ENCODE assay signal across 8 cellular contexts in the genomic region with DNA sequence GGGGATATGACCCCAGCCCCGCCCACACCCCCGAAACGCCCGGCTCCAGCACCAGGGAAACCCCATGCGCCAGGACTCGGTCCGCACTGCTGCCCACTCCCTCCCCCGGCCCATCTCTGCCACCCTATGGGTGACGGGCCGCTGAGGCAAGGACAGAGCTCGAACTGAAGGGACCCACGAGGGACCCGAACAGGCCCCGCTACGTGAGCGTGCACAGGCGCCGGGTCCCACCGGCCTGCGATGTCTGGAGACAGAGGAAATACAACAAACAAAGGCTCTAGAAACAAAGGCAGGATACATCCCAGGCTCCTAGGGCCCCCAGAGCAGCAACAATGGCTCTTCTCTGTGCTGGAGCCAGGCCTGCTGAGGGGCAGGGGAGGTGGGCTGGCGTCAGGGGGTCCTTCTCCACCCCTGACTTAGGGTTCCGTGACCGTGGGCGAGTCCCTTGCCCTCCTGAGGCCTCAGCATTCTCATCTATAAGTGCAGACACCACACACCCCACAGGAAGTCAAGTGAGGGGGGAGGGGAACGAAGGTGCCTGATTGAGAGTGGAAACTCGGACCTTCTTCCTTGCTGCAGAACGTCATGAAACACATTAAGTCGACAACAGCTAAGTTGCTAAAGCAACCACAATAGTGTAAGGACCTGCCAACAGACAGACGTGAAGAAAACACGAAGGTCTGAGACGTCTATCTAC. TPM values are rescaled to one million over a fixed set of nuclear protein-coding genes. Genes with fewer than 3 reads are reported as not detected.
A peak's percentile ranks its signal among the peaks of the same experiment; 100 is the strongest.
DNase-seq lines count a peak whose midpoint lies in the region; ATAC-seq and TF ChIP-seq lines count a peak whose summit lies in the region.

No MANE protein-coding gene starts in this region.

- H3K36me3 Mint-ChIP-seq in neural crest cell (ENCODE audit: low read depth): no peaks in the 10 kb centered on the region

- no peak for TF ChIP-seq POLR2A in vagina (IDR thresholded peaks at IDR 0.05)

- H3K4me1 ChIP-seq in cardiac muscle cell (ENCODE audit: low read depth) (peaks cover 24% of the 10 kb centered on the region), vagina (peaks cover 51% of the 10 kb centered on the region)

- H3K4me3 ChIP-seq in cardiac muscle cell: no peak overlapping the region
- peak overlapping the region; percentile 13 to 28 for H3K4me3 ChIP-seq in vagina

- no peaks in the 10 kb centered on the region for H3K9me3 Mint-ChIP-seq in neural crest cell

- H3K27me3 ChIP-seq in cardiac muscle cell: no peaks in the 10 kb centered on the region
- H3K27me3 ChIP-seq in vagina: no peaks in the 10 kb centered on the region

- peak in 1 of 2 donors; percentile 43 for DNase-seq in cardiac muscle cell (ENCODE audit: low read depth in 1 of 2, low spot score in 1 of 2)
- no peak for DNase-seq in left cardiac atrium
- DNase-seq in caudate nucleus (lab: John Stamatoyannopoulos, UW): peak in 25 of 61 donors; percentile 29 to 63 (median 46)
- DNase-seq in neural crest cell (ENCODE audit: low read depth, low spot score): no peak
- peak in 1 of 2 donors; percentile 94 for DNase-seq in vagina (ENCODE audit: extremely low spot score in 2 of 2)
- no peak for DNase-seq in NCI-H774 (lab: John Stamatoyannopoulos, UW)

- intact Hi-C loops in left cardiac atrium (cut with DNase I): no loop called here
- intact Hi-C loops in vagina (cut with DNase I): no loop called here

- H3K9me3 ChIP-seq in cardiac muscle cell (ENCODE audit: low read depth) (no peaks in the 10 kb centered on the region), vagina (no peaks in the 10 kb centered on the region)

- H3K27ac ChIP-seq in cardiac muscle cell (peak overlapping the region; percentile 17), caudate nucleus (ENCODE audit: low read depth, low read length) (peak overlapping the region; percentile 71), vagina (peak overlapping the region; percentile 86)

- peak overlapping the region; percentile 86 for H3K27ac Mint-ChIP-seq in neural crest cell (ENCODE audit: unreplicated experiment)

- ATAC-seq in left cardiac atrium (no peak), HG03432 (IDR thresholded peaks at IDR 0.05; ENCODE audit: unreplicated experiment) (no peak), HG02588 (IDR thresholded peaks at IDR 0.05; ENCODE audit: unreplicated experiment) (no peak)

- TF ChIP-seq CTCF in cardiac muscle cell (IDR thresholded peaks at IDR 0.05; ENCODE audit: low read depth, low read length) (no peak), neural crest cell (conservative IDR thresholded peaks at IDR 0.05) (no peak), vagina (IDR thresholded peaks at IDR 0.05) (no peak)

- H3K4me3 Mint-ChIP-seq in neural crest cell: peak overlapping the region; percentile 97

- no peaks in the 10 kb centered on the region for H3K27me3 Mint-ChIP-seq in neural crest cell (ENCODE audit: low read depth)

- H3K4me1 Mint-ChIP-seq in neural crest cell: peaks cover 30% of the 10 kb centered on the region

- H3K36me3 ChIP-seq in cardiac muscle cell (no peaks in the 10 kb centered on the region), vagina (no peaks in the 10 kb centered on the region)

RNA-seq across cellular contexts. Expression of a gene that starts 3.1 kb away (rescaled TPM):
- total RNA-seq in cardiac muscle cell (198 and 203 TPM in 2 replicates), left cardiac atrium (10 to 100 TPM; 60.8 to 66.1 TPM), neural crest cell (73.9 and 74.1 TPM in 2 replicates), vagina (83.0 TPM)
- 145 and 159 TPM in 2 replicates for polyA plus RNA-seq in cardiac muscle cell

RNA-seq across cellular contexts. Expression of a gene that starts 18.9 kb away (rescaled TPM):
- total RNA-seq in cardiac muscle cell (5.3 and 9.3 TPM in 2 replicates), left cardiac atrium (10 to 100 TPM in 1 of 2 donors, 1 to 10 TPM in 1; 9.9 to 12.9 TPM), neural crest cell (18.9 and 20.7 TPM in 2 replicates), vagina (7.6 TPM)
- 9.1 and 20.8 TPM in 2 replicates for polyA plus RNA-seq in cardiac muscle cell

RNA-seq across cellular contexts. Expression of a gene that starts 23.0 kb away (rescaled TPM):
- total RNA-seq in cardiac muscle cell: 11.2 and 16.3 TPM in 2 replicates
- polyA plus RNA-seq in cardiac muscle cell: 5.9 and 14.3 TPM in 2 replicates
- total RNA-seq in left cardiac atrium: 1 to 10 TPM; 2.3 to 3.0 TPM
- total RNA-seq in neural crest cell: 13.7 and 14.1 TPM in 2 replicates
- 5.2 TPM for total RNA-seq in vagina

RNA-seq across cellular contexts. Expression of a gene that starts 23.0 kb away (rescaled TPM):
- 58.0 and 62.5 TPM in 2 replicates for total RNA-seq in cardiac muscle cell
- 53.7 and 58.5 TPM in 2 replicates for polyA plus RNA-seq in cardiac muscle cell
- total RNA-seq in left cardiac atrium: 10 to 100 TPM; 21.4 to 22.8 TPM
- 71.2 and 79.9 TPM in 2 replicates for total RNA-seq in neural crest cell
- total RNA-seq in vagina: 51.3 TPM

RNA-seq across cellular contexts. Expression of a gene that starts 34.0 kb away (rescaled TPM):
- total RNA-seq in cardiac muscle cell (24.4 and 39.7 TPM in 2 replicates), left cardiac atrium (10 to 100 TPM; 14.8 to 22.3 TPM), neural crest cell (40.8 and 45.3 TPM in 2 replicates), vagina (19.9 TPM)
- 19.2 and 21.3 TPM in 2 replicates for polyA plus RNA-seq in cardiac muscle cell

Comparison
In these comparisons a context has a peak if more than half of its experiments do, and no peak if none do; other contexts are left out.
1. H3K27ac ChIP-seq: peak in every context shown above with its lines; median percentile 86 in vagina; 71 in caudate nucleus; 17 in cardiac muscle cell.